1 cellular context compared by ENCODE assay signal in the genomic region with DNA sequence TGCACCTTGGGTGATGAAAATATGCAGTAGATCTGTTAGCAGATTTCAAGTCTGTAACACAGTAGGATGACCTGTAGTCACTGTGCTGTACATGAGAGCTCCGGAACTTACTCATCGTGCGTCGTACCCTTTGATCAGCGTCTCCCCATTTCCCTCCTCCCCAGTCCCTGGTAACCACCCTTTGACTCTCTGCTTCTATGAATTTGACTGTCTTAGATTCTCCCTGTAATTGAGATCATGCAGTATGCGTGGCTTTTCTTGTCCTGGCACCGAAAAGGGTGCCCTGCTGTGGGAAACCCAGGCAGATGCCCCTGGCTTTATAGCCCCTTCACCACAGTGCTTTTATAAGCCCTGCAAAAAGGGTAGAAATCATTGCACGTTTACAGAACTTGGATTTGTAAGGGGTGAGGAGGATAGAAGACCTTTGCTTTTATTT.
TF ChIP-seq lines count a peak whose summit lies in the region.

No MANE protein-coding gene starts in this region.

TF ChIP-seq in IMR-90, 13 proteins besides CTCF, POLR2A, EP300 and RAD21 (continued from another document):
- TF ChIP-seq, protein P1, sequence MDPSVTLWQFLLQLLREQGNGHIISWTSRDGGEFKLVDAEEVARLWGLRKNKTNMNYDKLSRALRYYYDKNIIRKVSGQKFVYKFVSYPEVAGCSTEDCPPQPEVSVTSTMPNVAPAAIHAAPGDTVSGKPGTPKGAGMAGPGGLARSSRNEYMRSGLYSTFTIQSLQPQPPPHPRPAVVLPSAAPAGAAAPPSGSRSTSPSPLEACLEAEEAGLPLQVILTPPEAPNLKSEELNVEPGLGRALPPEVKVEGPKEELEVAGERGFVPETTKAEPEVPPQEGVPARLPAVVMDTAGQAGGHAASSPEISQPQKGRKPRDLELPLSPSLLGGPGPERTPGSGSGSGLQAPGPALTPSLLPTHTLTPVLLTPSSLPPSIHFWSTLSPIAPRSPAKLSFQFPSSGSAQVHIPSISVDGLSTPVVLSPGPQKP (IDR thresholded peaks at IDR 0.05; ENCODE audit: borderline replicate concordance, low read depth, low read length): no peak
- TF ChIP-seq CHD1 (IDR thresholded peaks at IDR 0.05; ENCODE audit: low read depth, low read length) (no peak), MXI1 (IDR thresholded peaks at IDR 0.05; ENCODE audit: borderline replicate concordance, low read depth, low read length) (no peak), USF2 (IDR thresholded peaks at IDR 0.05; ENCODE audit: low read depth, low read length) (no peak), NFE2L2 (IDR thresholded peaks at IDR 0.05; ENCODE audit: low read depth, low read length) (no peak), FOS (IDR thresholded peaks at IDR 0.05; ENCODE audit: low read depth, low read length) (no peak), RFX5 (IDR thresholded peaks at IDR 0.05; ENCODE audit: low read depth, low read length) (no peak), CEBPB (IDR thresholded peaks at IDR 0.05; ENCODE audit: low read depth, low read length) (no peak)
